In genomic region chr5:142984016-142984415, GRCh38 we compare ENCODE assay signal across 18 cellular contexts.
DNase-seq lines count a peak whose midpoint lies in the region; ATAC-seq and TF ChIP-seq lines count a peak whose summit lies in the region.
"Had no signal": no experiment of that assay in that cellular context is flagged by ENCODE, and none has a peak within 500 bp of the region (broad histone marks: within the 10 kb centered on the region; RNA-seq: fewer than 3 reads in every experiment).

No MANE protein-coding gene starts in this region.

- H3K9me3 ChIP-seq in mammary epithelial cell (replicated peaks; ENCODE audit: insufficient read depth, low read length) (peaks cover 3% of the 10 kb centered on the region), breast epithelium (no peaks in the 10 kb centered on the region), smooth muscle cell (replicated peaks; ENCODE audit: low read depth) (no peaks in the 10 kb centered on the region)
- H3K9me3 ChIP-seq: transverse colon had no signal

- dilution Hi-C loops in mammary epithelial cell (cut with HindIII; ENCODE audit: low sequenced_read_pairs) = no loop called here

- H2AFZ ChIP-seq in mammary epithelial cell (ENCODE audit: low read depth, low read length) = peak overlapping the region; percentile 62
- H2AFZ ChIP-seq in smooth muscle cell (ENCODE audit: low read depth) = no peak overlapping the region

- no TSS peak for BruUV-seq in mammary epithelial cell (replicated peaks; lab: Mats Ljungman, UMichigan)

- CTCF ChIA-PET in mammary epithelial cell (lab: Charles Lee; ENCODE audit: low non-redundant PET) = no interaction called here

- no peak for ATAC-seq in GM19467 (IDR thresholded peaks at IDR 0.05; ENCODE audit: unreplicated experiment)
- no peak for ATAC-seq in GM19455 (IDR thresholded peaks at IDR 0.05; ENCODE audit: unreplicated experiment)
- ATAC-seq: Right ventricle myocardium inferior, sciatic nerve had no signal

- TF ChIP-seq POLR2A in breast epithelium (IDR thresholded peaks at IDR 0.05) = no peak

- in situ Hi-C loops in mammary epithelial cell (cut with MboI; ENCODE audit: low sequenced_read_pairs in 2 of 2) = no loop called here

- no peaks in the 10 kb centered on the region for H3K36me3 ChIP-seq in mammary epithelial cell (ENCODE audit: insufficient read depth, low read length)
- no peaks in the 10 kb centered on the region for H3K36me3 ChIP-seq in breast epithelium
- no peaks in the 10 kb centered on the region for H3K36me3 ChIP-seq in smooth muscle cell (ENCODE audit: low read depth)
- H3K36me3 ChIP-seq: transverse colon had no signal

- peaks cover 9% of the 10 kb centered on the region for H3F3A ChIP-seq in smooth muscle cell (ENCODE audit: low read depth)

- H3K9ac ChIP-seq in mammary epithelial cell (ENCODE audit: insufficient read depth, low read length) = no peak overlapping the region
- H3K9ac ChIP-seq in smooth muscle cell (ENCODE audit: low read depth) = peak overlapping the region; percentile 30

- intact Hi-C loops in mammary epithelial cell (cut with micrococcal nuclease) = no loop called here
- intact Hi-C loops in breast epithelium (cut with DNase I; ENCODE audit: low total_unique reads) = no loop called here

- H3K4me1 ChIP-seq in mammary epithelial cell (ENCODE audit: insufficient read depth, low read length) (peaks cover 44% of the 10 kb centered on the region), breast epithelium (peaks cover 0 to 11% of the 10 kb centered on the region in 2 donors), smooth muscle cell (ENCODE audit: low read depth) (peaks cover 26% of the 10 kb centered on the region)

- DNase-seq in mammary epithelial cell = peak; percentile 23
- DNase-seq in breast epithelium (ENCODE audit: low spot score in 2 of 2) = no peak
- peak; percentile 13 for DNase-seq in RPMI7951 (ENCODE audit: low read depth)
- no peak for DNase-seq in epithelial cell of prostate (ENCODE audit: low read depth, low spot score)
- no peak for DNase-seq in smooth muscle cell (lab: John Stamatoyannopoulos, UW; ENCODE audit: unreplicated experiment)
- DNase-seq in NCI-H1930 (lab: John Stamatoyannopoulos, UW) = no peak
- DNase-seq: activated CD4-positive, alpha-beta T cell treated with anti-CD3 and anti-CD28 coated beads, Interleukin-2, amount 50 U/mL, for 48 hours; activated effector memory CD4-positive, alpha-beta T cell treated with anti-CD3 and anti-CD28 coated beads, Interleukin-2, amount 50 U/mL, for 16 hours; Calu3; NCI-H2171 treated with DMSO at 0.1 percent for 48 hours; nucleus accumbens; stimulated activated CD4-positive, alpha-beta T cell treated with anti-CD3 and anti-CD28 coated beads, Interleukin-4, amount 100 ng/mL, for 24 hours; T1000; transverse colon had no signal

- 92% methylated on average over 1 of the region's 1 CpG for WGBS in mammary epithelial cell (ENCODE audit: low coverage, missing lambda C conversion rate)
- WGBS in smooth muscle cell (ENCODE audit: low lambda C conversion rate) = 67% methylated on average over 1 of the region's 1 CpG

- H3K27me3 ChIP-seq in mammary epithelial cell (ENCODE audit: insufficient read depth, low read length) (no peaks in the 10 kb centered on the region), breast epithelium (no peaks in the 10 kb centered on the region), smooth muscle cell (ENCODE audit: low read depth) (no peaks in the 10 kb centered on the region)
- H3K27me3 ChIP-seq: transverse colon had no signal

- H3K79me2 ChIP-seq in mammary epithelial cell (ENCODE audit: insufficient read depth, low read length) (no peaks in the 10 kb centered on the region), smooth muscle cell (ENCODE audit: low read depth) (no peaks in the 10 kb centered on the region)

- no peaks in the 10 kb centered on the region for H4K20me1 ChIP-seq in mammary epithelial cell (ENCODE audit: insufficient read depth, low read length)
- no peaks in the 10 kb centered on the region for H4K20me1 ChIP-seq in smooth muscle cell (ENCODE audit: low read depth)

- H3K4me2 ChIP-seq in mammary epithelial cell (ENCODE audit: insufficient read depth, low read depth, low read length) = peak overlapping the region; percentile 2
- peak overlapping the region; percentile 30 for H3K4me2 ChIP-seq in smooth muscle cell

- TF ChIP-seq CTCF in mammary epithelial cell (conservative IDR thresholded peaks at IDR 0.05 in 1 of 2, IDR thresholded peaks at IDR 0.05 in 1 of 2; ENCODE audit: extremely low read depth in 1 of 2, insufficient read depth in 1 of 2, low read depth in 1 of 2, low read length in 2 of 2) (no peak), breast epithelium (IDR thresholded peaks at IDR 0.05) (no peak), smooth muscle cell (IDR thresholded peaks at IDR 0.05; ENCODE audit: borderline replicate concordance, insufficient read depth, poor library complexity, severe bottlenecking) (no peak)

- peak overlapping the region; percentile 0 for H3K27ac ChIP-seq in mammary epithelial cell (ENCODE audit: insufficient read depth, low read depth, low read length)
- no peak overlapping the region for H3K27ac ChIP-seq in breast epithelium
- H3K27ac ChIP-seq in epithelial cell of prostate = peak overlapping the region; percentile 96
- H3K27ac ChIP-seq in smooth muscle cell (ENCODE audit: low read depth) = peak overlapping the region; percentile 62
- H3K27ac ChIP-seq: transverse colon had no signal

- H3K4me3 ChIP-seq in mammary epithelial cell (replicated peaks in 1 of 3; ENCODE audit: insufficient read depth in 1 of 3, low read depth in 2 of 3, low read length in 3 of 3) = no peak overlapping the region
- H3K4me3 ChIP-seq in breast epithelium = no peak overlapping the region
- H3K4me3 ChIP-seq in smooth muscle cell = no peak overlapping the region
- H3K4me3 ChIP-seq: transverse colon had no signal

Comparison
In these comparisons a context has a peak if more than half of its experiments do, and no peak if none do; other contexts are left out.
1. DNase-seq: peak in mammary epithelial cell (single experiment) and RPMI7951 (single experiment); none in breast epithelium (0 of 2), epithelial cell of prostate (single experiment), smooth muscle cell (single experiment) and NCI-H1930 (0 of 2).
2. H3K27ac ChIP-seq: peak in mammary epithelial cell (single experiment), epithelial cell of prostate (single experiment) and smooth muscle cell (single experiment); none in breast epithelium (0 of 2).